In the genomic region with DNA sequence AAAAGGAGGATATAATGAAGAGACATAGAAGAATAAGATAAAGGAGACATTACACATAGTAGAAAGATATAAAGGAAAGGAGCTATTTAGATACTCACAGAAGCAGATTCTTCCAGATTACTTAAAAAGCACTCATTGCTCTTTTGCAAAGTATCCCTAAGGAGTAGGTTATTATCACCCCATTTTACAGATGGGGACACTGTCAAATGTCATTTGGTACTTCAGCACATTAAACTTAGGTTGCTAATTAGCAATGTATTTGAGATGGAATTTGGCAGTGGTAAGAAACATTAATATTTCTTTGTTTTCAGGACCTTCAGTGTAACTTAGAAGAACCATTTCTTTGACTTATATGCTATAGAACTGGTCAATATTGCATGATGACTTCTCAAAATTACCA, we compare ENCODE assay signal across 4 cellular contexts.
"Had no signal": no experiment of that assay in that cellular context is flagged by ENCODE, and none has a peak within 500 bp of the region (broad histone marks: within the 10 kb centered on the region; RNA-seq: fewer than 3 reads in every experiment).

No MANE protein-coding gene starts in this region.

- DNase-seq: H9, HCEC 1CT had no signal

- H3K4me1 Mint-ChIP-seq: H9, IgD-negative memory B cell had no signal

- H3K36me3 Mint-ChIP-seq: IgD-negative memory B cell had no signal

- H3K4me3 Mint-ChIP-seq: GM23338, H9, IgD-negative memory B cell had no signal

- ATAC-seq: GM23338 had no signal

- H3K9me3 Mint-ChIP-seq: GM23338, H9, IgD-negative memory B cell had no signal

- H3K4me3 ChIP-seq: GM23338 had no signal

- H3K27ac Mint-ChIP-seq: GM23338, H9, IgD-negative memory B cell had no signal

- H3K27me3 Mint-ChIP-seq: IgD-negative memory B cell had no signal
